Comparison of ENCODE assay signal across 19 cellular contexts in the genomic region with DNA sequence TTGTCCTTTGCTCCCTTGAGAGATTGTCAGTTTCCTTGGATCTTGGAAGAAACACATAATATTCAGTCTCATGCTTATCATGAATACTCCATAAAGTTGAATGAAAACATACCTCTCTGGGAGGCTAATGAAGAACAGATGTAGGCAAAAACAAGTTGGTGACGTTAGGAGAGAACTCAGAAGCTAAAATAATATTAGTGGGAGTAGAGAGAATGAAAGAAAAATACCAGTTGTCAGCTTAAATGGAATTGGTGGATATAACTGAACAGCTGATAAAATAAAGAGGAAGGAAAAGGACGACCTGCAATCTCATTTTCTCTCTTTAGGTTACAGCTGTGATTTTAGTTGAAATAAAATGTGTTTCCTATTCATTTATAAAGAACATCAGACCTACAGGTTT.
DNase-seq lines count a peak whose midpoint lies in the region; ATAC-seq and TF ChIP-seq lines count a peak whose summit lies in the region.
"Had no signal": no experiment of that assay in that cellular context is flagged by ENCODE, and none has a peak within 500 bp of the region (broad histone marks: within the 10 kb centered on the region; RNA-seq: fewer than 3 reads in every experiment).

No MANE protein-coding gene starts in this region.

- no peak overlapping the region for H3K27ac Mint-ChIP-seq in progenitor cell of endocrine pancreas
- H3K27ac Mint-ChIP-seq: activated CD8-positive, alpha-beta memory T cell treated with anti-CD3 and anti-CD28 coated beads, Interleukin-2, amount 10 ng/mL, durations not matched to agents 7 days and 5 days; GM23338; T-helper 17 cell; WTC11 had no signal

- TF ChIP-seq CTCF in progenitor cell of endocrine pancreas (IDR thresholded peaks at IDR 0.05; ENCODE audit: unreplicated experiment): no peak

- no peaks in the 10 kb centered on the region for H3K27me3 Mint-ChIP-seq in progenitor cell of endocrine pancreas

- no peak overlapping the region for H3K4me3 Mint-ChIP-seq in progenitor cell of endocrine pancreas (ENCODE audit: low read depth)
- H3K4me3 Mint-ChIP-seq: activated CD8-positive, alpha-beta memory T cell treated with anti-CD3 and anti-CD28 coated beads, Interleukin-2, amount 10 ng/mL, durations not matched to agents 7 days and 5 days; GM23338; T-helper 17 cell; WTC11 had no signal

- peak; percentile 2 for DNase-seq in AG08395 (ENCODE audit: low spot score)
- peak; percentile 3 for DNase-seq in RPMI7951 (ENCODE audit: low read depth)
- peak; percentile 68 to 79 for DNase-seq in dermis microvascular lymphatic vessel endothelial cell (ENCODE audit: low read depth in 2 of 2)
- peak; percentile 67 for DNase-seq in myocyte (ENCODE audit: low read depth)
- no peak for DNase-seq in DMS 273 treated with DMSO at 0.1 percent for 48 hours (lab: John Stamatoyannopoulos, UW)
- DNase-seq in cardiac septum (ENCODE audit: low spot score): no peak
- DNase-seq in progenitor cell of endocrine pancreas (ENCODE audit: low spot score, unreplicated experiment): no peak
- DNase-seq: activated CD8-positive, alpha-beta memory T cell treated with anti-CD3 and anti-CD28 coated beads, Interleukin-2, amount 10 ng/mL, durations not matched to agents 7 days and 5 days; activated effector memory CD4-positive, alpha-beta T cell treated with anti-CD3 and anti-CD28 coated beads, Interleukin-2, amount 50 U/mL, for 16 hours; effector CD4-positive, alpha-beta T cell; gastrocnemius medialis; KG1; left ventricle myocardium inferior; NCI-H1105; NCI-H2171 treated with DMSO at 0.1 percent for 48 hours; T-helper 17 cell had no signal

- no peaks in the 10 kb centered on the region for H3K9me3 Mint-ChIP-seq in progenitor cell of endocrine pancreas (ENCODE audit: low read depth)
- H3K9me3 Mint-ChIP-seq: GM23338, WTC11 had no signal

- no peak for ATAC-seq in HG02588 (IDR thresholded peaks at IDR 0.05; ENCODE audit: unreplicated experiment)
- ATAC-seq: activated CD8-positive, alpha-beta memory T cell treated with anti-CD3 and anti-CD28 coated beads, Interleukin-2, amount 10 ng/mL, durations not matched to agents 7 days and 5 days; gastrocnemius medialis; GM23338; T-helper 17 cell; WTC11 had no signal

- peaks cover 15% of the 10 kb centered on the region for H3K4me1 Mint-ChIP-seq in progenitor cell of endocrine pancreas (ENCODE audit: low read depth)
- H3K4me1 Mint-ChIP-seq: activated CD8-positive, alpha-beta memory T cell treated with anti-CD3 and anti-CD28 coated beads, Interleukin-2, amount 10 ng/mL, durations not matched to agents 7 days and 5 days; T-helper 17 cell had no signal

- H3K36me3 Mint-ChIP-seq in progenitor cell of endocrine pancreas (ENCODE audit: insufficient read depth): no peaks in the 10 kb centered on the region
- H3K36me3 Mint-ChIP-seq: activated CD8-positive, alpha-beta memory T cell treated with anti-CD3 and anti-CD28 coated beads, Interleukin-2, amount 10 ng/mL, durations not matched to agents 7 days and 5 days; WTC11 had no signal

- intact Hi-C loops in cardiac septum (cut with DNase I): no loop called here

Comparison
In these comparisons a context has a peak if more than half of its experiments do, and no peak if none do; other contexts are left out.
1. DNase-seq: peak in AG08395 (single experiment), RPMI7951 (single experiment), dermis microvascular lymphatic vessel endothelial cell (2 of 2) and myocyte (single experiment); none in DMS 273 treated with DMSO at 0.1 percent for 48 hours (single experiment), cardiac septum (single experiment) and progenitor cell of endocrine pancreas (single experiment).